In the genomic region with DNA sequence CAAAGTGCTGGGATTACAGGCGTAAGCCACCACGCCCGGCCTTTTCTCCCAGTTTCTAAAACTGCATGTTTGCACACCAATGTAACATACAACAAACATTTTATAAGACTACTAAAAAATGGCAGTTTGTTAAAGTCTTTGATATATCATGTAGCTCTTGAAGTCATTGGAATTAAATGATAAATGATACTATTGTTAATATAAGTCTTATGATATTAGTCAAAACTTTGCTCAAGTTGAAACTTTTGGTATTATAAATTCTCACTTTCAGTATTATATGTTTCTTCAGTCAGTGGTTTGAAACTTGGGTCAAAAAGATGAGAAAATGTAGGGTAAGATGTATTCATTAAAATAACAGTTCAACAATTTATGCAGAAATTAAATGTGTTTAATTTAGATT, we compare ENCODE assay signal across 11 cellular contexts.
DNase-seq lines count a peak whose midpoint lies in the region; ATAC-seq and TF ChIP-seq lines count a peak whose summit lies in the region.
"Had no signal": no experiment of that assay in that cellular context is flagged by ENCODE, and none has a peak within 500 bp of the region (broad histone marks: within the 10 kb centered on the region; RNA-seq: fewer than 3 reads in every experiment).

No MANE protein-coding gene starts in this region.

- ATAC-seq in natural killer cell treated with Interleukin-12 subunit alpha and Interleukin-12 subunit beta and Interleukin-15 and Interleukin-18, amount 100 ng/mL, for 72 hours: peak in 1 of 2 donors; percentile 68
- ATAC-seq in natural killer cell (no peak), HG02678 (IDR thresholded peaks at IDR 0.05; ENCODE audit: unreplicated experiment) (peak; percentile 68), HG03442 (IDR thresholded peaks at IDR 0.05; ENCODE audit: unreplicated experiment) (peak; percentile 93), HG03460 (IDR thresholded peaks at IDR 0.05; ENCODE audit: unreplicated experiment) (no peak)
- ATAC-seq: GM23338 had no signal

- peak overlapping the region; percentile 72 to 73 for H3K27ac Mint-ChIP-seq in natural killer cell treated with Interleukin-12 subunit alpha and Interleukin-12 subunit beta and Interleukin-15 and Interleukin-18, amount 100 ng/mL, for 72 hours
- H3K27ac Mint-ChIP-seq in natural killer cell: no peak overlapping the region
- H3K27ac Mint-ChIP-seq: GM23338 had no signal

- H3K36me3 Mint-ChIP-seq in natural killer cell treated with Interleukin-12 subunit alpha and Interleukin-12 subunit beta and Interleukin-15 and Interleukin-18, amount 100 ng/mL, for 72 hours: peaks cover 8% of the 10 kb centered on the region
- peaks cover 6% of the 10 kb centered on the region for H3K36me3 Mint-ChIP-seq in natural killer cell

- intact Hi-C loops in natural killer cell (cut with micrococcal nuclease): no loop called here

- peak overlapping the region; percentile 54 for H3K4me3 Mint-ChIP-seq in natural killer cell treated with Interleukin-12 subunit alpha and Interleukin-12 subunit beta and Interleukin-15 and Interleukin-18, amount 100 ng/mL, for 72 hours
- H3K4me3 Mint-ChIP-seq in natural killer cell: no peak overlapping the region
- H3K4me3 Mint-ChIP-seq: GM23338 had no signal

- no peak for TF ChIP-seq CTCF in natural killer cell (IDR thresholded peaks at IDR 0.05)

- H3K4me1 Mint-ChIP-seq in natural killer cell treated with Interleukin-12 subunit alpha and Interleukin-12 subunit beta and Interleukin-15 and Interleukin-18, amount 100 ng/mL, for 72 hours (ENCODE audit: low read depth in 2 of 2): peaks cover 17 to 18% of the 10 kb centered on the region in 2 donors
- H3K4me1 Mint-ChIP-seq in natural killer cell: peaks cover 6 to 7% of the 10 kb centered on the region in 2 donors
- H3K4me1 Mint-ChIP-seq: GM23338 had no signal

- no peaks in the 10 kb centered on the region for H3K27me3 Mint-ChIP-seq in natural killer cell treated with Interleukin-12 subunit alpha and Interleukin-12 subunit beta and Interleukin-15 and Interleukin-18, amount 100 ng/mL, for 72 hours
- H3K27me3 Mint-ChIP-seq in natural killer cell (ENCODE audit: low read depth in 2 of 2): no peaks in the 10 kb centered on the region

- no peak for DNase-seq in natural killer cell treated with Interleukin-12 subunit alpha and Interleukin-12 subunit beta and Interleukin-15 and Interleukin-18, amount 100 ng/mL, for 72 hours (ENCODE audit: low spot score)
- DNase-seq in natural killer cell (no peak), NCI-H774 (lab: John Stamatoyannopoulos, UW) (no peak), NCI-H187 treated with DMSO at 0.1 percent for 48 hours (lab: John Stamatoyannopoulos, UW) (no peak), cerebellum (ENCODE audit: low spot score) (no peak)
- DNase-seq: dorsolateral prefrontal cortex, MV-4-11 had no signal

- peaks cover 7% of the 10 kb centered on the region for H3K9me3 Mint-ChIP-seq in natural killer cell treated with Interleukin-12 subunit alpha and Interleukin-12 subunit beta and Interleukin-15 and Interleukin-18, amount 100 ng/mL, for 72 hours
- H3K9me3 Mint-ChIP-seq in natural killer cell: peaks cover 0 to 3% of the 10 kb centered on the region in 2 donors

Comparison
In these comparisons a context has a peak if more than half of its experiments do, and no peak if none do; other contexts are left out.
1. H3K27ac Mint-ChIP-seq: peak in natural killer cell treated with Interleukin-12 subunit alpha and Interleukin-12 subunit beta and Interleukin-15 and Interleukin-18, amount 100 ng/mL, for 72 hours (2 of 2); none in natural killer cell (0 of 2).
2. ATAC-seq: peak in HG02678 (single experiment) and HG03442 (single experiment); none in natural killer cell (0 of 3) and HG03460 (single experiment).